ENCODE assay signal across 2 cellular contexts in genomic region chr2:98877658-98878057, GRCh38. TPM values are rescaled to one million over a fixed set of nuclear protein-coding genes. Genes with fewer than 3 reads are reported as not detected.
"Had no signal": no experiment of that assay in that cellular context is flagged by ENCODE, and none has a peak within 500 bp of the region (broad histone marks: within the 10 kb centered on the region; RNA-seq: fewer than 3 reads in every experiment).

No MANE protein-coding gene starts in this region.

RNA-seq across cellular contexts. Expression of gene CRACDL, which starts 58.4 kb away (rescaled TPM):
- total RNA-seq: LHCN-M2, M059J had no signal
